24 cellular contexts compared by ENCODE assay signal in the genomic region with DNA sequence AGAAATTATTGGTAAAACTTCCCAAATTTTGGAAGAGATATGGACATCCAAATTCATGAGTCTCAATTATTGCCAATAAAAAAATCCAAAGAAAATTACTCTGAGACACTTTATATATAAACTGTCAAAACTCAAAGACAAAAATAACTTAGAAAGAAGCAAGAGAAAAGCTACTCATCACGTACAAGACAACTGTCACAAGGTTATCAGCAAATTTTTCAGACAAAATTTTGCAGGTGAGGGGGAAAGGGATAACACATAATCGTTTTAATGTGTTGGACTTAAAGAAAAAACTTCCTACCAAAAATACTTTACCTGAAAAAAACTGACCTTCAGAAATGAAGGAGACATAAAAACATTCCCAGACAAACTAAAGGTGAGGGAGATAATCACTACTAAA.
"Had no signal": no experiment of that assay in that cellular context is flagged by ENCODE, and none has a peak within 500 bp of the region (broad histone marks: within the 10 kb centered on the region; RNA-seq: fewer than 3 reads in every experiment).

No MANE protein-coding gene starts in this region.

- H3K4me1 ChIP-seq: colonic mucosa, esophagus muscularis mucosa, esophagus squamous epithelium, foreskin keratinocyte, gastroesophageal sphincter, heart left ventricle, heart right ventricle had no signal

- H3K27ac ChIP-seq: colonic mucosa, coronary artery, dorsolateral prefrontal cortex, epithelial cell of prostate, esophagus muscularis mucosa, esophagus squamous epithelium, foreskin keratinocyte, gastrocnemius medialis, gastroesophageal sphincter, heart left ventricle, heart right ventricle had no signal

- DNase-seq: colonic mucosa; cortex of kidney; dermis blood vessel endothelial cell; dorsolateral prefrontal cortex; effector CD4-positive, alpha-beta T cell; effector CD8-positive, alpha-beta T cell; effector memory CD4-positive, alpha-beta T cell; effector memory CD8-positive, alpha-beta T cell; endodermal cell; erythroblast; esophagus squamous epithelium; foreskin fibroblast; foreskin keratinocyte; foreskin melanocyte; gastrocnemius medialis; glutamatergic neuron; head of caudate nucleus; heart left ventricle; heart right ventricle had no signal

- H3K27me3 ChIP-seq: colonic mucosa, dorsolateral prefrontal cortex, esophagus muscularis mucosa, esophagus squamous epithelium, foreskin keratinocyte, gastrocnemius medialis, gastroesophageal sphincter, heart left ventricle had no signal

- H3K9me3 ChIP-seq: colonic mucosa, esophagus squamous epithelium had no signal

- H3K4me3 ChIP-seq: colonic mucosa, coronary artery, dorsolateral prefrontal cortex, esophagus muscularis mucosa, esophagus squamous epithelium, gastrocnemius medialis, gastroesophageal sphincter, heart left ventricle, heart right ventricle had no signal

- H3K36me3 ChIP-seq: colonic mucosa, esophagus muscularis mucosa, esophagus squamous epithelium, gastrocnemius medialis, gastroesophageal sphincter, heart left ventricle, heart right ventricle had no signal

- FAIRE-seq: endothelial cell of umbilical vein had no signal
